ENCODE assay signal across 14 cellular contexts in the genomic region with DNA sequence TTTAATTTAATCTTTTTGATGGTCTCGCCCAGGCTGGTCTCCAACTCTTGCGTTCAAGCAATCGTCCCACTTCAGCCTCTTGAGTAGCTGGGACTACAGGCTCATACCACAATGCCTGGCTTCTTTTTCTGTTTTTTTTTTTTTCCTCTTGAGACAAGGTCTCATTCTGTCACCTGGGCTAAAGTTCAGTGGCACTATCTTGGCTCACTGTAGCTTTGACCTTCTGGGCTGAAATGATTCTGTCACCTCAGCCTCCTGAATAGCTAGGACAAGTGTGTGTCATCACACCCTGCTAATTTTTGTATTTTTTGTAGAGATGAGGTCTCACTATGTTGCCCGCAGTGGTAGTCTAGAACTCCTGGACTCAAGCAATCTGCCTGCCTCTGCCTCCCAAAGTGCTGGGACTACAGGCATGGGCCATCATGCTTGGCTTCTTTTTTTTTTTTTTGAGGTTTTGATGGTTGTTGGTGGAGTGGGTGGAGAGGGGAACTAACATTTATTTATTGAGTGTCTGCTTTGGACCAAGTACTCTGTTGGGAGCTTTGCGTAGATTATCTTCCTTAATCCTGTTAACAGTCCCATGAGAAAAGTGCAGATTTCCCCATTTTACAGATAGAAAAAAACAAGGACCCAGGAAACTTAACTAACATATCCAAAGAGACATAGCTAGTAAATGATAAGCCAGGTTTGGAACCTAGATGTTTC.
"Had no signal": no experiment of that assay in that cellular context is flagged by ENCODE, and none has a peak within 500 bp of the region (broad histone marks: within the 10 kb centered on the region; RNA-seq: fewer than 3 reads in every experiment).

No MANE protein-coding gene starts in this region.

- H3K36me3 ChIP-seq: esophagus muscularis mucosa, sigmoid colon, suprapubic skin had no signal

- H3K9me3 ChIP-seq: esophagus muscularis mucosa, sigmoid colon, suprapubic skin had no signal

- DNase-seq: activated CD4-positive, alpha-beta memory T cell treated with anti-CD3 and anti-CD28 coated beads for 36 hours; activated CD4-positive, alpha-beta T cell treated with anti-CD3 and anti-CD28 coated beads for 1 hour; activated effector memory CD4-positive, alpha-beta T cell treated with Interleukin-2 at 50 U/mL for 16 hours; activated naive CD4-positive, alpha-beta T cell treated with anti-CD3 and anti-CD28 coated beads, Interleukin-2, amount 50 U/mL, for 16 hours; activated T-cell treated with anti-CD3 and anti-CD28 coated beads, Interleukin-2, amount 50 U/mL, for 24 hours; hypothalamus; sigmoid colon; stimulated activated CD4-positive, alpha-beta T cell treated with anti-CD3 and anti-CD28 coated beads, Interleukin-12 subunit alpha, Interleukin-12 subunit beta, amount 100 ng/mL, for 4 hours; stimulated activated CD4-positive, alpha-beta T cell treated with anti-CD3 and anti-CD28 coated beads, Interleukin-2, amount 100 ng/mL, for 48 hours; stimulated activated naive CD4-positive, alpha-beta T cell treated with Interleukin-2 at 50 U/mL for 16 hours had no signal

- FAIRE-seq: colon had no signal

- H3K27ac Mint-ChIP-seq: activated CD4-positive, alpha-beta memory T cell treated with anti-CD3 and anti-CD28 coated beads for 36 hours; type B pancreatic cell had no signal

- H3K9me3 Mint-ChIP-seq: activated CD4-positive, alpha-beta memory T cell treated with anti-CD3 and anti-CD28 coated beads for 36 hours; activated T-cell treated with anti-CD3 and anti-CD28 coated beads, Interleukin-2, amount 50 U/mL, for 24 hours; type B pancreatic cell had no signal

- H3K36me3 Mint-ChIP-seq: activated CD4-positive, alpha-beta memory T cell treated with anti-CD3 and anti-CD28 coated beads for 36 hours had no signal

- H3K27ac ChIP-seq: esophagus muscularis mucosa, sigmoid colon, suprapubic skin had no signal

- H3K27me3 Mint-ChIP-seq: activated CD4-positive, alpha-beta memory T cell treated with anti-CD3 and anti-CD28 coated beads for 36 hours; activated T-cell treated with anti-CD3 and anti-CD28 coated beads, Interleukin-2, amount 50 U/mL, for 24 hours; type B pancreatic cell had no signal

- H3K4me3 ChIP-seq: esophagus muscularis mucosa, sigmoid colon, suprapubic skin had no signal

- H3K27me3 ChIP-seq: esophagus muscularis mucosa, sigmoid colon, suprapubic skin had no signal

- H3K4me3 Mint-ChIP-seq: activated CD4-positive, alpha-beta memory T cell treated with anti-CD3 and anti-CD28 coated beads for 36 hours; activated T-cell treated with anti-CD3 and anti-CD28 coated beads, Interleukin-2, amount 50 U/mL, for 24 hours; type B pancreatic cell had no signal
